Comparison of ENCODE assay signal across 1 cellular context in genomic region chr19:50648659-50649058, GRCh38.
TF ChIP-seq lines count a peak whose summit lies in the region.

No MANE protein-coding gene starts in this region.

TF ChIP-seq in GM23338, 12 proteins besides CTCF, POLR2A, EP300 and RAD21 (continued from another document):
- TF ChIP-seq, protein P1, sequence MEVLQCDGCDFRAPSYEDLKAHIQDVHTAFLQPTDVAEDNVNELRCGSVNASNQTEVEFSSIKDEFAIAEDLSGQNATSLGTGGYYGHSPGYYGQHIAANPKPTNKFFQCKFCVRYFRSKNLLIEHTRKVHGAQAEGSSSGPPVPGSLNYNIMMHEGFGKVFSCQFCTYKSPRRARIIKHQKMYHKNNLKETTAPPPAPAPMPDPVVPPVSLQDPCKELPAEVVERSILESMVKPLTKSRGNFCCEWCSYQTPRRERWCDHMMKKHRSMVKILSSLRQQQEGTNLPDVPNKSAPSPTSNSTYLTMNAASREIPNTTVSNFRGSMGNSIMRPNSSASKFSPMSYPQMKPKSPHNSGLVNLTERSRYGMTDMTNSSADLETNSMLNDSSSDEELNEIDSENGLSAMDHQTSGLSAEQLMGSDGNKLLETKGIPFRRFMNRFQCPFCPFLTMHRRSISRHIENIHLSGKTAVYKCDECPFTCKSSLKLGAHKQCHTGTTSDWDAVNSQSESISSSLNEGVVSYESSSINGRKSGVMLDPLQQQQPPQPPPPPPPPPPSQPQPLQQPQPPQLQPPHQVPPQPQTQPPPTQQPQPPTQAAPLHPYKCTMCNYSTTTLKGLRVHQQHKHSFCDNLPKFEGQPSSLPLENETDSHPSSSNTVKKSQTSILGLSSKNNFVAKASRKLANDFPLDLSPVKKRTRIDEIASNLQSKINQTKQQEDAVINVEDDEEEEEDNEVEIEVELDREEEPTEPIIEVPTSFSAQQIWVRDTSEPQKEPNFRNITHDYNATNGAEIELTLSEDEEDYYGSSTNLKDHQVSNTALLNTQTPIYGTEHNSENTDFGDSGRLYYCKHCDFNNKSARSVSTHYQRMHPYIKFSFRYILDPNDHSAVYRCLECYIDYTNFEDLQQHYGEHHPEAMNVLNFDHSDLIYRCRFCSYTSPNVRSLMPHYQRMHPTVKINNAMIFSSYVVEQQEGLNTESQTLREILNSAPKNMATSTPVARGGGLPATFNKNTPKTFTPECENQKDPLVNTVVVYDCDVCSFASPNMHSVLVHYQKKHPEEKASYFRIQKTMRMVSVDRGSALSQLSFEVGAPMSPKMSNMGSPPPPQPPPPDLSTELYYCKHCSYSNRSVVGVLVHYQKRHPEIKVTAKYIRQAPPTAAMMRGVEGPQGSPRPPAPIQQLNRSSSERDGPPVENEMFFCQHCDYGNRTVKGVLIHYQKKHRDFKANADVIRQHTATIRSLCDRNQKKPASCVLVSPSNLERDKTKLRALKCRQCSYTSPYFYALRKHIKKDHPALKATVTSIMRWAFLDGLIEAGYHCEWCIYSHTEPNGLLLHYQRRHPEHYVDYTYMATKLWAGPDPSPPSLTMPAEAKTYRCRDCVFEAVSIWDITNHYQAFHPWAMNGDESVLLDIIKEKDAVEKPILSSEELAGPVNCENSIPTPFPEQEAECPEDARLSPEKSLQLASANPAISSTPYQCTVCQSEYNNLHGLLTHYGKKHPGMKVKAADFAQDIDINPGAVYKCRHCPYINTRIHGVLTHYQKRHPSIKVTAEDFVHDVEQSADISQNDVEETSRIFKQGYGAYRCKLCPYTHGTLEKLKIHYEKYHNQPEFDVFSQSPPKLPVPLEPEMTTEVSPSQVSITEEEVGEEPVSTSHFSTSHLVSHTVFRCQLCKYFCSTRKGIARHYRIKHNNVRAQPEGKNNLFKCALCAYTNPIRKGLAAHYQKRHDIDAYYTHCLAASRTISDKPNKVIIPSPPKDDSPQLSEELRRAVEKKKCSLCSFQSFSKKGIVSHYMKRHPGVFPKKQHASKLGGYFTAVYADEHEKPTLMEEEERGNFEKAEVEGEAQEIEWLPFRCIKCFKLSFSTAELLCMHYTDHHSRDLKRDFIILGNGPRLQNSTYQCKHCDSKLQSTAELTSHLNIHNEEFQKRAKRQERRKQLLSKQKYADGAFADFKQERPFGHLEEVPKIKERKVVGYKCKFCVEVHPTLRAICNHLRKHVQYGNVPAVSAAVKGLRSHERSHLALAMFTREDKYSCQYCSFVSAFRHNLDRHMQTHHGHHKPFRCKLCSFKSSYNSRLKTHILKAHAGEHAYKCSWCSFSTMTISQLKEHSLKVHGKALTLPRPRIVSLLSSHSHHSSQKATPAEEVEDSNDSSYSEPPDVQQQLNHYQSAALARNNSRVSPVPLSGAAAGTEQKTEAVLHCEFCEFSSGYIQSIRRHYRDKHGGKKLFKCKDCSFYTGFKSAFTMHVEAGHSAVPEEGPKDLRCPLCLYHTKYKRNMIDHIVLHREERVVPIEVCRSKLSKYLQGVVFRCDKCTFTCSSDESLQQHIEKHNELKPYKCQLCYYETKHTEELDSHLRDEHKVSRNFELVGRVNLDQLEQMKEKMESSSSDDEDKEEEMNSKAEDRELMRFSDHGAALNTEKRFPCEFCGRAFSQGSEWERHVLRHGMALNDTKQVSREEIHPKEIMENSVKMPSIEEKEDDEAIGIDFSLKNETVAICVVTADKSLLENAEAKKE (CRISPR knock-in tag; IDR thresholded peaks at IDR 0.05), result no peak
- TF ChIP-seq CREB1 (CRISPR knock-in tag; IDR thresholded peaks at IDR 0.05; ENCODE audit: low read depth) (no peak), ZNF331 (CRISPR knock-in tag; IDR thresholded peaks at IDR 0.05; ENCODE audit: low read depth) (no peak)
